In genomic region chr3:18135083-18135814, GRCh38 we compare ENCODE assay signal across 1 cellular context.
TF ChIP-seq lines count a peak whose summit lies in the region.

No MANE protein-coding gene starts in this region.

TF ChIP-seq in GM12878, 131 proteins besides CTCF, POLR2A, EP300 and RAD21 (continued from another document):
- TF ChIP-seq SKIL (IDR thresholded peaks at IDR 0.05; ENCODE audit: low read depth, poor library complexity, severe bottlenecking) (no peak), POLR2AphosphoS5 (IDR thresholded peaks at IDR 0.05; ENCODE audit: low read length) (no peak), MLLT1 (IDR thresholded peaks at IDR 0.05) (no peak), YBX1 (IDR thresholded peaks at IDR 0.05) (no peak), HDGF (IDR thresholded peaks at IDR 0.05) (no peak), PAX8 (IDR thresholded peaks at IDR 0.05) (no peak), ATF2 (IDR thresholded peaks at IDR 0.05; ENCODE audit: low read length) (no peak), ELK1 (IDR thresholded peaks at IDR 0.05; ENCODE audit: low read depth, low read length) (no peak), TCF7 (IDR thresholded peaks at IDR 0.05; ENCODE audit: borderline replicate concordance) (no peak), ZBTB11 (CRISPR knock-in tag; IDR thresholded peaks at IDR 0.05) (no peak), HDAC2 (IDR thresholded peaks at IDR 0.05) (no peak), CREM (IDR thresholded peaks at IDR 0.05; ENCODE audit: low read depth) (no peak), NKRF (conservative IDR thresholded peaks at IDR 0.05) (no peak), REST (IDR thresholded peaks at IDR 0.05; ENCODE audit: low read depth, low read length) (no peak), ATF3 (IDR thresholded peaks at IDR 0.05; ENCODE audit: borderline replicate concordance, extremely low read depth, low read depth, low read length) (no peak), SP1 (IDR thresholded peaks at IDR 0.05; ENCODE audit: low read depth, low read length) (no peak)
